Comparison of ENCODE assay signal across 1 cellular context in genomic region chr1:3428899-3429298, GRCh38.
TF ChIP-seq lines count a peak whose summit lies in the region.

No MANE protein-coding gene starts in this region.

TF ChIP-seq in H1, 55 proteins besides CTCF, POLR2A, EP300 and RAD21:
- TF ChIP-seq GABPA (IDR thresholded peaks at IDR 0.05; ENCODE audit: borderline replicate concordance, insufficient read depth, low read length) (no peak), NRF1 (IDR thresholded peaks at IDR 0.05; ENCODE audit: low read depth, low read length) (no peak), SIRT6 (IDR thresholded peaks at IDR 0.05; ENCODE audit: low read length) (no peak), KDM5A (IDR thresholded peaks at IDR 0.05; ENCODE audit: low read length) (no peak)
